In the genomic region with DNA sequence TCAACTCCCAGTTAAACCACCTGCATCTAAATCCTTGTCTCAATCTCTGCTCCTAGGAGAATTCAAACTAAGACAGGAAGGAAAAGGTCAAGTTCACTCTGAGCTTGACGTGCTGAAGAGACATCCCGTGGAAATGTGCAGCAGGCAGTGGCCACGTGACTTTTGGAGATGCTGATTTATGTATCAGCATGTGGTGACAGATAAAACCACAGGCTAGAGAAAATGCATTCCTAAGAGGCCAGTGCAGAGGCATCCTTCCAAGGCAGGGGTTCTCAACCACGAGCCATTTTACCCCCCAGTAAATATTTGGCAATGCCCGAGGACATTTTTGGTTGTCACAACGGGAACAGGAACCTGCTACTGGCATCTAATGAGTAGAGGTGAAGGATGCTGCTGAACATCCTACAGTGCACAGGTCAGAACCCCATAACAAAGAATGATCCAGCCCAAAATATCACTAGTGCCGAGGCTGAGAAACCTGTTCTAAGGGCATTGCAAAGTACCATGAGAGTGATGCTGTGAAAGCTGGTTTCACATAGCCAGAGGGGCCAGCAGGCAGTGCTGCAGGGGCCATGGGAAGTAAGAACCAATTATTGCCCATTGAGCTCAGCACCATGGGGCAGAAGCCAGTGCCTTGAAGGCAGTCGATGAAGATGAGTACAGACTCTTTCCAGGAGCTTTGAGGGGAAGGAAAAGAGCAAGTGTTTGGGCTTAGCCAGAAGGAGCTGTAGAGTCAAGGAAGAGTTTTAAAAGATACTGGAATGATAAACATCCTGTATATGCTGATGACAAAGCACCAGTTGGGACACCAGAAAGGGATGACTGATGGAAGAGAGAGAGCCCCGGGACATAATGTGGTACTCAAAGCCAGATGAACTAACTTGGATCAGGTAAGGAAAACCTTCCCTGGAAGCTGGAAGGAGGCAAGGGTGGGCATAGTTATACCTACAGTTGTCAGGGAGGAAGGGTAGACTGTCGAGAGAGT, we compare ENCODE assay signal across 13 cellular contexts.
A peak's percentile ranks its signal among the peaks of the same experiment; 100 is the strongest.
DNase-seq lines count a peak whose midpoint lies in the region; ATAC-seq and TF ChIP-seq lines count a peak whose summit lies in the region.
"Had no signal": no experiment of that assay in that cellular context is flagged by ENCODE, and none has a peak within 500 bp of the region (broad histone marks: within the 10 kb centered on the region; RNA-seq: fewer than 3 reads in every experiment).

No MANE protein-coding gene starts in this region.

- TF ChIP-seq POLR2A in breast epithelium (IDR thresholded peaks at IDR 0.05), result no peak

- no peaks in the 10 kb centered on the region for H3K27me3 Mint-ChIP-seq in MCF 10A (ENCODE audit: insufficient read depth, unreplicated experiment)
- H3K27me3 Mint-ChIP-seq in T-helper 17 cell, result no peaks in the 10 kb centered on the region
- no peaks in the 10 kb centered on the region for H3K27me3 Mint-ChIP-seq in activated CD4-positive, alpha-beta T cell treated with anti-CD3 and anti-CD28 coated beads, Interleukin-2, amount 10 ng/mL, durations not matched to agents 7 days and 5 days

- no peak overlapping the region for H3K4me3 Mint-ChIP-seq in MCF 10A (ENCODE audit: unreplicated experiment)
- H3K4me3 Mint-ChIP-seq in T-helper 17 cell, result no peak overlapping the region
- H3K4me3 Mint-ChIP-seq in activated CD4-positive, alpha-beta T cell treated with anti-CD3 and anti-CD28 coated beads, Interleukin-2, amount 10 ng/mL, durations not matched to agents 7 days and 5 days, result no peak overlapping the region

- H3K27me3 ChIP-seq in breast epithelium, result no peaks in the 10 kb centered on the region
- H3K27me3 ChIP-seq: gastrocnemius medialis had no signal

- no peak overlapping the region for H3K4me3 ChIP-seq in breast epithelium
- H3K4me3 ChIP-seq: gastrocnemius medialis had no signal

- TF ChIP-seq CTCF in MCF 10A (IDR thresholded peaks at IDR 0.05; ENCODE audit: unreplicated experiment), result no peak
- TF ChIP-seq CTCF in breast epithelium (IDR thresholded peaks at IDR 0.05), result no peak
- TF ChIP-seq CTCF in GM20000 (IDR thresholded peaks at IDR 0.05; ENCODE audit: extremely low read depth, missing control alignments), result no peak

- H3K27ac Mint-ChIP-seq in MCF 10A (ENCODE audit: low read depth, unreplicated experiment) (no peak overlapping the region), T-helper 17 cell (peak overlapping the region; percentile 39)
- H3K27ac Mint-ChIP-seq in activated CD4-positive, alpha-beta T cell treated with anti-CD3 and anti-CD28 coated beads, Interleukin-2, amount 10 ng/mL, durations not matched to agents 7 days and 5 days, result no peak overlapping the region

- H3K4me1 Mint-ChIP-seq in MCF 10A (ENCODE audit: insufficient read depth, unreplicated experiment) (peaks cover 25% of the 10 kb centered on the region), T-helper 17 cell (peaks cover 38% of the 10 kb centered on the region)
- H3K4me1 Mint-ChIP-seq in activated CD4-positive, alpha-beta T cell treated with anti-CD3 and anti-CD28 coated beads, Interleukin-2, amount 10 ng/mL, durations not matched to agents 7 days and 5 days, result peaks cover 12% of the 10 kb centered on the region

- POLR2A ChIA-PET in MCF 10A (lab: Yijun Ruan, JAX), result interaction anchor here (1.2 to 1.6 kb wide), 2 partner anchors 103 to 201 kb away, joined by 3 to 4 read pairs; no protein-coding TSS in a partner anchor
- POLR2A ChIA-PET in activated CD4-positive, alpha-beta T cell treated with anti-CD3 and anti-CD28 coated beads, Interleukin-2, amount 10 ng/mL, durations not matched to agents 7 days and 5 days (lab: Charles Lee), result no interaction called here

- peak; percentile 32 for DNase-seq in MCF 10A (ENCODE audit: unreplicated experiment)
- no peak for DNase-seq in breast epithelium (ENCODE audit: low spot score in 2 of 2)
- DNase-seq in T-helper 17 cell, result no peak
- peak; percentile 71 for DNase-seq in fibroblast of peridontal ligament (ENCODE audit: extremely low read depth)
- DNase-seq in stromal cell of bone marrow (ENCODE audit: low read depth), result peak; percentile 17
- DNase-seq in posterior cingulate gyrus, result no peak
- no peak for DNase-seq in activated CD4-positive, alpha-beta T cell treated with anti-CD3 and anti-CD28 coated beads, Interleukin-2, amount 10 ng/mL, durations not matched to agents 7 days and 5 days
- no peak for DNase-seq in GM20000 (ENCODE audit: low spot score)
- DNase-seq: activated CD4-positive, CD25-positive, alpha-beta regulatory T cell; gastrocnemius medialis; NCI-H2029 treated with DMSO at 0.1 percent for 48 hours; small intestine had no signal

- no peak for ATAC-seq in T-helper 17 cell

- no peaks in the 10 kb centered on the region for H3K4me1 ChIP-seq in breast epithelium

- H3K27ac ChIP-seq in breast epithelium, result no peak overlapping the region
- H3K27ac ChIP-seq: RWPE1 had no signal

- H3K36me3 ChIP-seq in breast epithelium, result no peaks in the 10 kb centered on the region
- H3K36me3 ChIP-seq: gastrocnemius medialis had no signal

- H3K36me3 Mint-ChIP-seq in MCF 10A (ENCODE audit: insufficient read depth, unreplicated experiment), result peaks cover 6% of the 10 kb centered on the region
- peaks cover 7% of the 10 kb centered on the region for H3K36me3 Mint-ChIP-seq in T-helper 17 cell (ENCODE audit: low read depth)
- peaks cover 3% of the 10 kb centered on the region for H3K36me3 Mint-ChIP-seq in activated CD4-positive, alpha-beta T cell treated with anti-CD3 and anti-CD28 coated beads, Interleukin-2, amount 10 ng/mL, durations not matched to agents 7 days and 5 days (ENCODE audit: low read depth)

- no TSS peak for BruUV-seq in MCF 10A (replicated peaks; lab: Mats Ljungman, UMichigan)

- no peaks in the 10 kb centered on the region for H3K9me3 ChIP-seq in breast epithelium
- no peaks in the 10 kb centered on the region for H3K9me3 ChIP-seq in T-helper 17 cell (ENCODE audit: control insufficient read depth, low read length, poor library complexity, severe bottlenecking)
- H3K9me3 ChIP-seq: gastrocnemius medialis had no signal

- intact Hi-C loops in MCF 10A (cut with micrococcal nuclease) (no loop called here), breast epithelium (cut with DNase I; ENCODE audit: low total_unique reads) (no loop called here), posterior cingulate gyrus (cut with DNase I) (no loop called here)

- no peaks in the 10 kb centered on the region for H3K9me3 Mint-ChIP-seq in MCF 10A (ENCODE audit: unreplicated experiment)
- H3K9me3 Mint-ChIP-seq in activated CD4-positive, alpha-beta T cell treated with anti-CD3 and anti-CD28 coated beads, Interleukin-2, amount 10 ng/mL, durations not matched to agents 7 days and 5 days, result no peaks in the 10 kb centered on the region

- CTCF ChIA-PET in MCF 10A (lab: Yijun Ruan, JAX), result interaction anchor here (0.6 to 10.4 kb wide), 8 partner anchors 10 to 381 kb away, joined by 3 to 224 read pairs (median 16); partner anchors contain the start of gene LOXHD1
- CTCF ChIA-PET in activated CD4-positive, alpha-beta T cell treated with anti-CD3 and anti-CD28 coated beads, Interleukin-2, amount 10 ng/mL, durations not matched to agents 7 days and 5 days (lab: Charles Lee), result interaction anchor here (2.7 kb wide), 1 partner anchor 379 kb away, joined by 16 read pairs; the partner anchor contains the start of gene LOXHD1

Comparison
In these comparisons a context has a peak if more than half of its experiments do, and no peak if none do; other contexts are left out.
1. DNase-seq: peak in MCF 10A (single experiment), fibroblast of peridontal ligament (single experiment) and stromal cell of bone marrow (single experiment); none in breast epithelium (0 of 2), T-helper 17 cell (0 of 3), posterior cingulate gyrus (0 of 10), activated CD4-positive, alpha-beta T cell treated with anti-CD3 and anti-CD28 coated beads, Interleukin-2, amount 10 ng/mL, durations not matched to agents 7 days and 5 days (single experiment) and GM20000 (single experiment).